In the genomic region with DNA sequence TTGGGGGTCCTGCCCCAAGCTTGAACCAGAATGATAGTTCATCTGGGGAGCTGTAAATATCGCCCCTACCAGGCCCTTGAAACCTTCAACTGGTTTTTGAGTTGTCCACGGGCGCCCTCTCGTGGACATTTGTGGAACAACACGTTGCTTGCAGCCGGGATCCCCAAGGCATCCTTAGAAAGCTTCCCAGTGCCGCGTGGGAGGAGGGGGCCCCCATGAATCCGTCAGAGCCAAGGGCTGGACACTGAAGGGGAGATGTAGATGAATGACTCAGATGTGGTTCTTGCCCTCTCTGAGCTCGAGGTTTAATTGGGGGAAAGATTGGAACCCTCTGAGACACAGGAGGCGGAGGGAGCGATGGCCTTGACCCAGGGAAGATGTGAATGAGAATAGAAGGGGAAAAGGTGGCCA, we compare ENCODE assay signal across 8 cellular contexts.
A peak's percentile ranks its signal among the peaks of the same experiment; 100 is the strongest.
DNase-seq lines count a peak whose midpoint lies in the region; ATAC-seq lines count a peak whose summit lies in the region.

No MANE protein-coding gene starts in this region.

- no peak overlapping the region for H3K27ac ChIP-seq in caudate nucleus (ENCODE audit: low read depth, low read length)

- ATAC-seq in HG03460 (IDR thresholded peaks at IDR 0.05; ENCODE audit: unreplicated experiment): no peak

- DNase-seq in NCI-H1436 (lab: John Stamatoyannopoulos, UW): peak; percentile 21
- DNase-seq in NCI-H1436 treated with DMSO at 0.1 percent for 48 hours (lab: John Stamatoyannopoulos, UW): no peak
- peak; percentile 79 for DNase-seq in NCI-H1694 (lab: John Stamatoyannopoulos, UW)
- peak; percentile 79 for DNase-seq in activated CD4-positive, CD25-positive, alpha-beta regulatory T cell treated with anti-CD3 and anti-CD28 coated beads, Interleukin-2, amount 50 U/mL, for 72 hours
- peak in 56 of 61 donors; percentile 9 to 83 (median 40) for DNase-seq in caudate nucleus (lab: John Stamatoyannopoulos, UW)
- DNase-seq in left kidney (ENCODE audit: low read depth, low spot score): peak; percentile 80
- DNase-seq in stimulated activated CD4-positive, alpha-beta T cell treated with anti-CD3 and anti-CD28 coated beads, Interleukin-4, amount 100 ng/mL, for 1 hour: peak; percentile 72
